In genomic region chr5:891837-892389, GRCh38 we compare ENCODE assay signal across 7 cellular contexts. TPM values are rescaled to one million over a fixed set of nuclear protein-coding genes. Genes with fewer than 3 reads are reported as not detected.
DNase-seq lines count a peak whose midpoint lies in the region; ATAC-seq, FAIRE-seq and TF ChIP-seq lines count a peak whose summit lies in the region.

No MANE protein-coding gene starts in this region.

- H3K36me3 ChIP-seq in GM06990 (ENCODE audit: control insufficient read depth, insufficient read depth, low read length) (peaks cover 24% of the 10 kb centered on the region), endothelial cell of umbilical vein (ENCODE audit: control insufficient read depth in 2 of 2, extremely low read depth in 1 of 2, insufficient read depth in 2 of 2, low read length in 2 of 2) (peaks cover 0 to 25% of the 10 kb centered on the region in 2 experiments), muscle layer of duodenum (ENCODE audit: control insufficient read depth in 1 of 2, insufficient read depth in 2 of 2, low read length in 2 of 2) (peaks cover 33 to 45% of the 10 kb centered on the region in 2 donors)

- dilution Hi-C loops in endothelial cell of umbilical vein (cut with MboI; ENCODE audit: extremely low pct_ligation_motif_present, low sequenced_read_pairs) = no loop called here

- CTCF ChIA-PET in RWPE1 (lab: Yijun Ruan, JAX) (interaction anchor here (1.3 kb wide), 1 partner anchor 21 kb away, joined by 3 read pairs; no protein-coding TSS in a partner anchor), endothelial cell of umbilical vein (lab: Charles Lee) (interaction anchor here (1.0 to 4.7 kb wide), 7 partner anchors 11 to 234 kb away, joined by 3 to 29 read pairs (median 4); no protein-coding TSS in a partner anchor)

- peaks cover 67% of the 10 kb centered on the region for H3K79me2 ChIP-seq in endothelial cell of umbilical vein (ENCODE audit: control insufficient read depth, insufficient read depth, low read length)

- H3K9me1 ChIP-seq in endothelial cell of umbilical vein (replicated peaks; ENCODE audit: control insufficient read depth, extremely low read depth, insufficient read depth, low read length) = no peaks in the 10 kb centered on the region

- POLR2A ChIA-PET in RWPE1 (lab: Yijun Ruan, JAX; ENCODE audit: low non-redundant PET) = no interaction called here
- POLR2A ChIA-PET in endothelial cell of umbilical vein (lab: Charles Lee) = interaction anchor here (0.6 kb wide), 1 partner anchor 280 kb away, joined by 3 read pairs; no protein-coding TSS in a partner anchor

- no peak for FAIRE-seq in endothelial cell of umbilical vein (lab: Jason Lieb, UNC)

- TF ChIP-seq CTCF in GM06990 (IDR thresholded peaks at IDR 0.05; ENCODE audit: insufficient read depth, low read length, poor library complexity, severe bottlenecking) = no peak
- no peak for TF ChIP-seq CTCF in HFF-Myc (IDR thresholded peaks at IDR 0.05; ENCODE audit: low read depth, low read length, missing control alignments)
- no peak for TF ChIP-seq CTCF in RWPE1 (conservative IDR thresholded peaks at IDR 0.05; ENCODE audit: low read depth)
- TF ChIP-seq CTCF in endothelial cell of umbilical vein (IDR thresholded peaks at IDR 0.05; ENCODE audit: extremely low read depth in 1 of 2, insufficient read depth in 1 of 2, low read depth in 1 of 2, low read length in 2 of 2) = no peak

- intact Hi-C loops in endothelial cell of umbilical vein (cut with micrococcal nuclease) = loop anchor here (1.0 to 2.0 kb wide), 2 partner anchors 19 to 65 kb away; no protein-coding TSS in a partner anchor

- no peaks in the 10 kb centered on the region for H4K20me1 ChIP-seq in endothelial cell of umbilical vein (replicated peaks; ENCODE audit: control insufficient read depth, extremely low read depth, insufficient read depth, low read length)

- TSS peak; percentile 19 for BruUV-seq in endothelial cell of umbilical vein (replicated peaks; lab: Mats Ljungman, UMichigan)

- peak overlapping the region; percentile 41 for H2AFZ ChIP-seq in endothelial cell of umbilical vein (ENCODE audit: low read depth, low read length)

- H3K27me3 ChIP-seq in GM06990 (replicated peaks; ENCODE audit: control insufficient read depth, insufficient read depth, low read length) (no peaks in the 10 kb centered on the region), endothelial cell of umbilical vein (ENCODE audit: control insufficient read depth in 2 of 2, insufficient read depth in 2 of 2, low read length in 2 of 2) (no peaks in the 10 kb centered on the region), muscle layer of duodenum (ENCODE audit: low read depth, low read length) (no peaks in the 10 kb centered on the region)

- peak overlapping the region; percentile 9 for H3K4me2 ChIP-seq in endothelial cell of umbilical vein (ENCODE audit: insufficient read depth, low read length)

- H3K4me3 ChIP-seq in GM06990 (replicated peaks; ENCODE audit: low read depth, low read length) (peak overlapping the region; percentile 99), HFF-Myc (replicated peaks; ENCODE audit: low read depth, low read length) (peak overlapping the region; percentile 98), endothelial cell of umbilical vein (replicated peaks in 1 of 3; ENCODE audit: insufficient read depth in 1 of 3, low read depth in 1 of 3, low read length in 3 of 3) (peak overlapping the region; percentile 56 to 69 (median 63)), muscle layer of duodenum (ENCODE audit: low read depth in 1 of 2, low read length in 2 of 2) (peak overlapping the region; percentile 86 to 87)

- no peak for ATAC-seq in GM18520 (IDR thresholded peaks at IDR 0.05; ENCODE audit: unreplicated experiment)

- H3K9ac ChIP-seq in endothelial cell of umbilical vein (replicated peaks; ENCODE audit: extremely low read depth, insufficient read depth, low read length) = peak overlapping the region; percentile 72

- no peak for DNase-seq in GM06990 (ENCODE audit: extremely low read depth, insufficient read length)
- DNase-seq in HFF-Myc (ENCODE audit: extremely low read depth, low read depth) = no peak
- peak; percentile 58 for DNase-seq in RWPE1 (ENCODE audit: low spot score)
- DNase-seq in endothelial cell of umbilical vein (ENCODE audit: low read depth, low spot score) = peak; percentile 37
- DNase-seq in NCI-H1436 (lab: John Stamatoyannopoulos, UW) = no peak

- TF ChIP-seq POLR2A in endothelial cell of umbilical vein (IDR thresholded peaks at IDR 0.05; ENCODE audit: low read depth, low read length) = no peak

- H3K4me1 ChIP-seq in endothelial cell of umbilical vein (ENCODE audit: control insufficient read depth, extremely low read depth, insufficient read depth, low read length) (peaks cover 14% of the 10 kb centered on the region), muscle layer of duodenum (ENCODE audit: control insufficient read depth in 1 of 2, insufficient read depth in 2 of 2, low read length in 2 of 2) (peaks cover 9 to 20% of the 10 kb centered on the region in 2 donors)

- H3K27ac ChIP-seq in RWPE1 (peak overlapping the region; percentile 82), endothelial cell of umbilical vein (ENCODE audit: insufficient read depth, low read depth, low read length) (peak overlapping the region; percentile 82), muscle layer of duodenum (ENCODE audit: low read length) (peak overlapping the region; percentile 79)

- no peaks in the 10 kb centered on the region for H3K9me3 ChIP-seq in endothelial cell of umbilical vein (replicated peaks; ENCODE audit: control insufficient read depth, insufficient read depth, low read length)
- H3K9me3 ChIP-seq in muscle layer of duodenum (ENCODE audit: control insufficient read depth in 1 of 2, low read length in 2 of 2) = no peaks in the 10 kb centered on the region

TF ChIP-seq in endothelial cell of umbilical vein, 7 proteins besides CTCF, POLR2A, EP300 and RAD21:
- TF ChIP-seq FOS (IDR thresholded peaks at IDR 0.05; ENCODE audit: borderline replicate concordance, insufficient read depth, low read length) = no peak
- TF ChIP-seq JUN (IDR thresholded peaks at IDR 0.05; ENCODE audit: borderline replicate concordance, insufficient read depth, insufficient read length, low read depth) = no peak
TF ChIP-seq in endothelial cell of umbilical vein: peak in this region for 0.

RNA-seq across cellular contexts. Expression of gene BRD9, which starts 0.7 kb away (rescaled TPM):
- total RNA-seq in endothelial cell of umbilical vein = 58.5 and 67.6 TPM in 2 replicates
- polyA plus RNA-seq in endothelial cell of umbilical vein = 14.7 and 17.6 TPM in 2 replicates
- polyA plus RNA-seq in endothelial cell of umbilical vein (2011; cell fraction: cytosol; rRNA removed) = 16.4 and 17.2 TPM in 2 replicates
- 75.4 and 76.8 TPM in 2 replicates for polyA plus RNA-seq in endothelial cell of umbilical vein (2011; cell fraction: nucleus; rRNA removed)
- 32.8 and 37.0 TPM in 2 replicates for polyA plus RNA-seq in endothelial cell of umbilical vein (2012)
- 24.6 and 29.8 TPM in 2 replicates for polyA minus RNA-seq in endothelial cell of umbilical vein
- 27.5 TPM for polyA minus RNA-seq in endothelial cell of umbilical vein (2011; cell fraction: cytosol; rRNA and poly(A)+ RNA removed)
- polyA minus RNA-seq in endothelial cell of umbilical vein (2011; cell fraction: nucleus; rRNA and poly(A)+ RNA removed) = 35.2 and 41.8 TPM in 2 replicates

RNA-seq across cellular contexts. Expression of gene TRIP13, which starts 0.8 kb away (rescaled TPM):
- total RNA-seq in endothelial cell of umbilical vein = 32.9 and 39.0 TPM in 2 replicates
- 14.9 and 17.4 TPM in 2 replicates for polyA plus RNA-seq in endothelial cell of umbilical vein
- 24.9 and 27.5 TPM in 2 replicates for polyA plus RNA-seq in endothelial cell of umbilical vein (2011; cell fraction: cytosol; rRNA removed)
- polyA plus RNA-seq in endothelial cell of umbilical vein (2011; cell fraction: nucleus; rRNA removed) = 22.6 and 26.0 TPM in 2 replicates
- 15.6 and 37.0 TPM in 2 replicates for polyA plus RNA-seq in endothelial cell of umbilical vein (2012)
- polyA minus RNA-seq in endothelial cell of umbilical vein = 20.8 and 24.2 TPM in 2 replicates
- polyA minus RNA-seq in endothelial cell of umbilical vein (2011; cell fraction: cytosol; rRNA and poly(A)+ RNA removed) = 51.3 TPM
- 8.2 and 13.0 TPM in 2 replicates for polyA minus RNA-seq in endothelial cell of umbilical vein (2011; cell fraction: nucleus; rRNA and poly(A)+ RNA removed)

RNA-seq across cellular contexts. Expression of gene ZDHHC11, which starts 41.1 kb away (rescaled TPM):
- total RNA-seq in endothelial cell of umbilical vein = 2.1 and 4.4 TPM in 2 replicates
- 0.35 and 1.3 TPM in 2 replicates for polyA plus RNA-seq in endothelial cell of umbilical vein
- 0.22 and 0.41 TPM in 2 replicates for polyA plus RNA-seq in endothelial cell of umbilical vein (2011; cell fraction: cytosol; rRNA removed)
- 6.3 and 6.5 TPM in 2 replicates for polyA plus RNA-seq in endothelial cell of umbilical vein (2011; cell fraction: nucleus; rRNA removed)
- 2.8 and 3.3 TPM in 2 replicates for polyA plus RNA-seq in endothelial cell of umbilical vein (2012)
- polyA minus RNA-seq in endothelial cell of umbilical vein = 0.87 and 1.3 TPM in 2 replicates
- polyA minus RNA-seq in endothelial cell of umbilical vein (2011; cell fraction: cytosol; rRNA and poly(A)+ RNA removed) = 22.1 TPM
- polyA minus RNA-seq in endothelial cell of umbilical vein (2011; cell fraction: nucleus; rRNA and poly(A)+ RNA removed) = 3.6 and 4.3 TPM in 2 replicates

Comparison
In these comparisons a context has a peak if more than half of its experiments do, and no peak if none do; other contexts are left out.
1. DNase-seq: peak in RWPE1 (single experiment) and endothelial cell of umbilical vein (single experiment); none in GM06990 (single experiment), HFF-Myc (single experiment) and NCI-H1436 (single experiment).
2. Peak in every context shown above with its lines, with median percentiles within 50 percentile points of each other: H3K4me3 ChIP-seq and H3K27ac ChIP-seq.